Comparison of ENCODE assay signal across 8 cellular contexts in the genomic region with DNA sequence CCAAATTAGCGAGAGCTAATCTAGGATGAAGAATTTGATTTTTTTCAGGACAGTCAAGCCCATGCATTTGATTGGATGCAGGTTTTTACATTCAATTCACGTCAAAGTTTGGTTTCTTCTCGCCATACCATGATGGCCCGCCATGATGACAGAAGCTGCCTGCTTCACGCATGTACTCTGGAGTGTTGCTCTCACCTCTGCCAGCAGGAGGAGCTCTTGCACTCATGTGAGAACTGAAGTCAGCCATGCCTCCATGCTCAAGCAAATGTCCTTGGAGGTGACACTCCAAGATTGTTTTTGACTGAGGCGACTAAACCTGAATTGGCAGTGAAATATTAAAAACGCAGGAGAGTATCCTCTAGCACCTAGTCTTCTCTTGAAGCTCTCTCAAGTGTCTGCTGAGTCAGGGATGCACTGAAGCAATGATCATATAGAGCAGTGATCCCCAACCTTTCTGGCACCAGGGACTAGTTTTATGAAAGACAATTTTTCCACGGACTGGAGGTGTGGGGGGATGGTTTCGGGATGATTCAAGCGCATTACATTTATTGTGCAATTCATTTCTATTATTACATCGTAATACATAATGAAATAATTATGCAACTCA.
DNase-seq lines count a peak whose midpoint lies in the region; ATAC-seq and FAIRE-seq lines count a peak whose summit lies in the region.

No MANE protein-coding gene starts in this region.

- 57 to 79% (median 58%) methylated on average over 11 of the region's 11 CpGs for WGBS in small intestine, 3 donors

- DNase-seq in COR-L47 (lab: John Stamatoyannopoulos, UW) (peak; percentile 18), GM19239 (ENCODE audit: insufficient read length, low spot score) (peak; percentile 41), NT2/D1 (ENCODE audit: low read depth, low spot score) (peak; percentile 85), glomerular visceral epithelial cell (ENCODE audit: extremely low spot score) (peak; percentile 64), small intestine (peak; percentile 80), NCI-H2107 treated with DMSO at 0.1 percent for 48 hours (lab: John Stamatoyannopoulos, UW; ENCODE audit: unreplicated experiment) (no peak)
- peak; percentile 69 for DNase-seq in activated T-cell treated with anti-CD3 and anti-CD28 coated beads, Interleukin-2, amount 50 U/mL, for 24 hours

- peaks cover 6% of the 10 kb centered on the region for H3K27me3 Mint-ChIP-seq in activated T-cell treated with anti-CD3 and anti-CD28 coated beads, Interleukin-2, amount 50 U/mL, for 24 hours

- peaks cover 10% of the 10 kb centered on the region; the same call in 1 of the 2 replicates for H3K9me3 ChIP-seq in NT2/D1 (ENCODE audit: insufficient read depth, low read length)
- no peaks in the 10 kb centered on the region for H3K9me3 ChIP-seq in small intestine (ENCODE audit: control insufficient read depth, low read depth)

- H3K4me1 ChIP-seq in NT2/D1 (ENCODE audit: insufficient read depth, insufficient read length) (no peaks in the 10 kb centered on the region), small intestine (ENCODE audit: control insufficient read depth in 2 of 2, insufficient read depth in 1 of 2, low read depth in 1 of 2, low read length in 1 of 2) (no peaks in the 10 kb centered on the region)

- no peak overlapping the region for H3K4me3 ChIP-seq in NT2/D1 (ENCODE audit: insufficient read length, low read depth)
- no peak overlapping the region for H3K4me3 ChIP-seq in small intestine (ENCODE audit: low read depth in 1 of 2, low read length in 2 of 2)

- H3K9me3 Mint-ChIP-seq in activated T-cell treated with anti-CD3 and anti-CD28 coated beads, Interleukin-2, amount 50 U/mL, for 24 hours: no peaks in the 10 kb centered on the region

- H3K4me3 Mint-ChIP-seq in activated T-cell treated with anti-CD3 and anti-CD28 coated beads, Interleukin-2, amount 50 U/mL, for 24 hours: no peak overlapping the region

- no peaks in the 10 kb centered on the region for H3K27me3 ChIP-seq in NT2/D1 (ENCODE audit: insufficient read depth, insufficient read length)
- no peaks in the 10 kb centered on the region for H3K27me3 ChIP-seq in small intestine (ENCODE audit: control insufficient read depth in 2 of 2, insufficient read depth in 2 of 2, low read length in 2 of 2)

- FAIRE-seq in GM19239 (lab: Jason Lieb, UNC) (peak; percentile 79), small intestine (lab: Jason Lieb, UNC) (no peak)

- peak; percentile 99 for ATAC-seq in HG03159 (IDR thresholded peaks at IDR 0.05; ENCODE audit: unreplicated experiment)

- H3K36me3 ChIP-seq in NT2/D1 (ENCODE audit: insufficient read depth, insufficient read length, low read length): no peaks in the 10 kb centered on the region
- no peaks in the 10 kb centered on the region for H3K36me3 ChIP-seq in small intestine (ENCODE audit: control insufficient read depth in 2 of 2, insufficient read depth in 2 of 2, low read length in 2 of 2)

- no peaks in the 10 kb centered on the region for H3K36me3 Mint-ChIP-seq in activated T-cell treated with anti-CD3 and anti-CD28 coated beads, Interleukin-2, amount 50 U/mL, for 24 hours (ENCODE audit: low read depth)

- H3K4me1 Mint-ChIP-seq in activated T-cell treated with anti-CD3 and anti-CD28 coated beads, Interleukin-2, amount 50 U/mL, for 24 hours (ENCODE audit: low read depth): peaks cover 3% of the 10 kb centered on the region

- H3K9ac ChIP-seq in NT2/D1 (ENCODE audit: insufficient read length, low read depth): no peak overlapping the region

- no peak overlapping the region for H3K27ac ChIP-seq in small intestine (ENCODE audit: low read depth in 1 of 2, low read length in 1 of 2)

- H3K27ac Mint-ChIP-seq in activated T-cell treated with anti-CD3 and anti-CD28 coated beads, Interleukin-2, amount 50 U/mL, for 24 hours: no peak overlapping the region
